ENCODE assay signal across 27 cellular contexts in genomic region chr10:3350790-3351364, GRCh38.
DNase-seq lines count a peak whose midpoint lies in the region; ATAC-seq, FAIRE-seq and TF ChIP-seq lines count a peak whose summit lies in the region.
"Had no signal": no experiment of that assay in that cellular context is flagged by ENCODE, and none has a peak within 500 bp of the region (broad histone marks: within the 10 kb centered on the region; RNA-seq: fewer than 3 reads in every experiment).

No MANE protein-coding gene starts in this region.

- TF ChIP-seq EP300 in H1 (IDR thresholded peaks at IDR 0.05; ENCODE audit: borderline replicate concordance in 1 of 2, low read depth in 2 of 2, low read length in 2 of 2) = no peak

- no peak overlapping the region; the same call in 1 of the 2 replicates for H3K14ac ChIP-seq in IMR-90 (replicated peaks; ENCODE audit: low read depth, low read length)
- H3K14ac ChIP-seq in H1 (ENCODE audit: insufficient read length) = no peak overlapping the region
- H3K14ac ChIP-seq in neuronal stem cell (ENCODE audit: low read length) = no peak overlapping the region

- no peaks in the 10 kb centered on the region for H4K20me1 ChIP-seq in IMR-90 (ENCODE audit: insufficient read depth, low read length)
- H4K20me1 ChIP-seq in H1 (replicated peaks in 1 of 2; ENCODE audit: control insufficient read depth in 1 of 2, insufficient read depth in 2 of 2, low read length in 2 of 2) = no peaks in the 10 kb centered on the region

- no peaks in the 10 kb centered on the region for H3K4me1 ChIP-seq in IMR-90 (ENCODE audit: control insufficient read depth, insufficient read depth, low read length)
- no peaks in the 10 kb centered on the region; a peak in 1 of 7 replicates for H3K4me1 ChIP-seq in H1 (replicated peaks in 1 of 4; ENCODE audit: control insufficient read depth in 3 of 4, insufficient read depth in 4 of 4, low read length in 3 of 4)
- peaks cover 2 to 6% of the 10 kb centered on the region in 2 donors for H3K4me1 ChIP-seq in neuronal stem cell (ENCODE audit: control insufficient read depth in 2 of 2, insufficient read depth in 1 of 2, low read depth in 1 of 2, low read length in 2 of 2)
- H3K4me1 ChIP-seq: HAP-1 had no signal

- H2BK5ac ChIP-seq in IMR-90 (ENCODE audit: low read depth, low read length, poor library complexity, severe bottlenecking) = no peak overlapping the region
- H2BK5ac ChIP-seq in H1 (ENCODE audit: low read depth, low read length) = no peak overlapping the region
- no peak overlapping the region for H2BK5ac ChIP-seq in neuronal stem cell (ENCODE audit: low read length)

- no peak for FAIRE-seq in H1 (lab: Jason Lieb, UNC)
- FAIRE-seq: GM12891, GM18507 had no signal

- TF ChIP-seq POLR2A in IMR-90 (IDR thresholded peaks at IDR 0.05; ENCODE audit: low read depth, low read length) = no peak
- TF ChIP-seq POLR2A in H1 (IDR thresholded peaks at IDR 0.05; ENCODE audit: control extremely low read depth in 1 of 2, low read depth in 2 of 2, low read length in 2 of 2) = no peak

- DNase-seq in Ammon's horn (ENCODE audit: low spot score) (peak; percentile 38), IMR-90 (no peak), H1 (ENCODE audit: low read depth in 1 of 2, low spot score in 2 of 2) (no peak), neuronal stem cell (ENCODE audit: low spot score) (no peak), GM13977 (ENCODE audit: low spot score) (no peak), NCI-H345 (lab: John Stamatoyannopoulos, UW) (no peak)
- DNase-seq: CD8-positive, alpha-beta T cell; DMS 273 treated with DMSO at 0.1 percent for 48 hours; DMS79; GF-D8; GM23248; Karpas-422; NCI-H1092 treated with DMSO at 0.1 percent for 48 hours; NCI-H1436; NCI-H187; NCI-H2081 treated with DMSO at 0.1 percent for 48 hours; NCI-H446; NCI-H524 treated with DMSO at 0.1 percent for 48 hours; NK-92 treated with Interleukin-12 subunit alpha and Interleukin-12 subunit beta, amount 100 ng/mL, for 24 hours; PC-9; Right ventricle myocardium superior had no signal

- intact Hi-C loops in IMR-90 (cut with micrococcal nuclease) = no loop called here

- no peaks in the 10 kb centered on the region for H3K79me1 ChIP-seq in IMR-90 (ENCODE audit: low read depth in 1 of 2, low read length in 2 of 2)
- H3K79me1 ChIP-seq in H1 (ENCODE audit: low read depth, low read length) = no peaks in the 10 kb centered on the region
- no peaks in the 10 kb centered on the region for H3K79me1 ChIP-seq in neuronal stem cell (ENCODE audit: low read depth, low read length)

- H2AK9ac ChIP-seq in IMR-90 (replicated peaks; ENCODE audit: low read depth, low read length, poor library complexity) = peak overlapping the region; percentile 29

- H3K23me2 ChIP-seq in H1 (ENCODE audit: low read depth, low read length) = no peaks in the 10 kb centered on the region

- H3K36me3 ChIP-seq in IMR-90 (ENCODE audit: control insufficient read depth, insufficient read depth, low read length) = no peaks in the 10 kb centered on the region
- H3K36me3 ChIP-seq in H1 (ENCODE audit: control insufficient read depth in 2 of 4, insufficient read depth in 4 of 4, low read length in 3 of 4) = no peaks in the 10 kb centered on the region
- H3K36me3 ChIP-seq in neuronal stem cell (replicated peaks in 1 of 2; ENCODE audit: control insufficient read depth in 2 of 2, insufficient read depth in 2 of 2, low read length in 2 of 2) = no peaks in the 10 kb centered on the region
- H3K36me3 ChIP-seq: HAP-1, SJSA1 had no signal

- no peak overlapping the region for H2AK5ac ChIP-seq in IMR-90 (ENCODE audit: low read depth, low read length)
- H2AK5ac ChIP-seq in H1 (ENCODE audit: low read depth, low read length) = no peak overlapping the region
- no peak overlapping the region for H2AK5ac ChIP-seq in neuronal stem cell (ENCODE audit: low read depth, low read length)

- TF ChIP-seq CTCF in IMR-90 (conservative IDR thresholded peaks at IDR 0.05; ENCODE audit: low read depth, low read length) (no peak), H1 (IDR thresholded peaks at IDR 0.05; ENCODE audit: control extremely low read depth in 1 of 3, insufficient read depth in 1 of 3, low read depth in 1 of 3, low read length in 3 of 3) (no peak), GM13977 (IDR thresholded peaks at IDR 0.05; ENCODE audit: extremely low read depth, insufficient read depth, missing control alignments) (no peak)

- no peak for TF ChIP-seq RAD21 in IMR-90 (IDR thresholded peaks at IDR 0.05; ENCODE audit: low read length)
- TF ChIP-seq RAD21 in H1 (IDR thresholded peaks at IDR 0.05 in 1 of 2, conservative IDR thresholded peaks at IDR 0.05 in 1 of 2; ENCODE audit: low read depth in 2 of 2, low read length in 2 of 2) = no peak

- ATAC-seq in IMR-90 (ENCODE audit: low read depth) (no peak), GM18502 (IDR thresholded peaks at IDR 0.05; ENCODE audit: poor library complexity, unreplicated experiment) (no peak)
- ATAC-seq: CD8-positive, alpha-beta T cell had no signal

- no peak overlapping the region for H4K5ac ChIP-seq in IMR-90 (ENCODE audit: low read depth, low read length)
- H4K5ac ChIP-seq in H1 (ENCODE audit: insufficient read length, low read depth, low read length) = no peak overlapping the region

- H3K27me3 ChIP-seq in IMR-90 (ENCODE audit: control insufficient read depth, insufficient read depth, low read length) = peaks cover 14% of the 10 kb centered on the region
- H3K27me3 ChIP-seq in H1 (replicated peaks in 1 of 4; ENCODE audit: control insufficient read depth in 3 of 4, extremely low read depth in 1 of 4, insufficient read depth in 3 of 4, low read length in 3 of 4) = no peaks in the 10 kb centered on the region
- no peaks in the 10 kb centered on the region for H3K27me3 ChIP-seq in neuronal stem cell (ENCODE audit: control insufficient read depth in 3 of 3, insufficient read depth in 3 of 3, low read depth in 1 of 3, low read length in 3 of 3)
- H3K27me3 ChIP-seq: SJSA1 had no signal

- no peak overlapping the region for H2BK120ac ChIP-seq in IMR-90 (ENCODE audit: low read depth, low read length)
- no peak overlapping the region for H2BK120ac ChIP-seq in H1 (replicated peaks; ENCODE audit: low read depth, low read length)
- no peak overlapping the region for H2BK120ac ChIP-seq in neuronal stem cell (ENCODE audit: low read depth, low read length)

- H2AFZ ChIP-seq in IMR-90 (replicated peaks; ENCODE audit: low read length, poor library complexity) = peak overlapping the region; percentile 33
- H2AFZ ChIP-seq in H1 (ENCODE audit: low read length) = peak overlapping the region; percentile 91; the same call in 1 of the 2 replicates
- peak overlapping the region; percentile 53 for H2AFZ ChIP-seq in neuronal stem cell (ENCODE audit: low read length)
- H2AFZ ChIP-seq: GM23248, PC-9 had no signal

- dilution Hi-C loops in IMR-90 (cut with HindIII; ENCODE audit: low sequenced_read_pairs, unreplicated experiment) = no loop called here

- no peak overlapping the region for H3K27ac ChIP-seq in IMR-90 (ENCODE audit: insufficient read depth, low read length)
- H3K27ac ChIP-seq in H1 (ENCODE audit: low read depth, low read length) = no peak overlapping the region
- H3K27ac ChIP-seq in neuronal stem cell (replicated peaks; ENCODE audit: low read length) = no peak overlapping the region
- H3K27ac ChIP-seq: GM23248, HL-60, PC-9, SJSA1 had no signal

- H3K4me2 ChIP-seq in IMR-90 (ENCODE audit: low read depth, low read length) (no peak overlapping the region), H1 (ENCODE audit: insufficient read depth in 1 of 2, low read depth in 2 of 2, low read length in 2 of 2) (no peak overlapping the region), neuronal stem cell (ENCODE audit: insufficient read depth, low read length, poor library complexity, severe bottlenecking) (no peak overlapping the region)
- H3K4me2 ChIP-seq: PC-9 had no signal

- H3K9me3 ChIP-seq in IMR-90 (ENCODE audit: control insufficient read depth, insufficient read depth, low read length) (no peaks in the 10 kb centered on the region), H1 (ENCODE audit: insufficient read depth in 2 of 2, low read depth in 1 of 2, low read length in 1 of 2) (no peaks in the 10 kb centered on the region), neuronal stem cell (replicated peaks in 1 of 2; ENCODE audit: control insufficient read depth in 2 of 2, insufficient read depth in 1 of 2, low read depth in 1 of 2, low read length in 2 of 2) (peaks cover 1 to 2% of the 10 kb centered on the region in 2 donors)
- H3K9me3 ChIP-seq: HAP-1, SJSA1 had no signal

- H4K8ac ChIP-seq in IMR-90 (ENCODE audit: low read depth in 2 of 2, low read length in 2 of 2) (no peak overlapping the region), H1 (ENCODE audit: extremely low read depth, insufficient read depth, low read length) (no peak overlapping the region), neuronal stem cell (ENCODE audit: low read depth, low read length) (no peak overlapping the region)

- CTCF ChIA-PET in IMR-90 (lab: Yijun Ruan, JAX) = no interaction called here
- CTCF ChIA-PET in H1 (lab: Charles Lee; ENCODE audit: partially characterized antibody) = interaction anchor here (0.9 to 1.6 kb wide), 3 partner anchors 18 to 111 kb away, joined by 3 to 5 read pairs (median 5); no protein-coding TSS in a partner anchor

- no peaks in the 10 kb centered on the region for H3K79me2 ChIP-seq in H1 (ENCODE audit: control insufficient read depth in 1 of 2, insufficient read depth in 2 of 2, low read length in 2 of 2)

- H2BK12ac ChIP-seq in H1 (ENCODE audit: low read depth, low read length) = no peak overlapping the region
- H2BK12ac ChIP-seq in neuronal stem cell (ENCODE audit: low read length) = no peak overlapping the region

- H2BK20ac ChIP-seq in IMR-90 (ENCODE audit: low read depth, low read length) (no peak overlapping the region), H1 (ENCODE audit: low read length) (no peak overlapping the region)

- WGBS in IMR-90 (ENCODE audit: extremely low coverage in 2 of 2, insufficient read length in 1 of 2), 2 experiments = 0% methylated on average over 2 of the region's 8 CpGs; no CpG with 5 or more reads in 1 of the 2 experiments
- WGBS in H1 (ENCODE audit: extremely low coverage in 1 of 2, insufficient coverage in 1 of 2, insufficient read length in 1 of 2, insufficient replicate concordance in 2 of 2, low coverage in 1 of 2, low lambda C conversion rate in 2 of 2, missing lambda C conversion rate in 1 of 2), 2 experiments = 96% methylated on average over 8 of the region's 8 CpGs; no CpG with 5 or more reads in 1 of the 2 experiments
- WGBS in neuronal stem cell (ENCODE audit: extremely low coverage in 2 of 2, insufficient read length in 2 of 2, insufficient replicate concordance in 1 of 2), 2 donors = no CpG with 5 or more reads among the region's 8 CpGs

- H3K9ac ChIP-seq in IMR-90 (ENCODE audit: low read depth, low read length) (no peak overlapping the region), H1 (replicated peaks in 1 of 4; ENCODE audit: extremely low read depth in 1 of 4, low read depth in 3 of 4, low read length in 3 of 4) (no peak overlapping the region), neuronal stem cell (ENCODE audit: low read depth, low read length, poor library complexity) (no peak overlapping the region)
- H3K9ac ChIP-seq: GM23248 had no signal

- H3K18ac ChIP-seq in IMR-90 (ENCODE audit: low read depth, low read length) (no peak overlapping the region), H1 (ENCODE audit: extremely low read depth, low read length) (no peak overlapping the region), neuronal stem cell (ENCODE audit: low read length) (no peak overlapping the region)

- H3K4ac ChIP-seq in IMR-90 (ENCODE audit: low read depth, low read length) (no peak overlapping the region), H1 (replicated peaks; ENCODE audit: insufficient read length, low read depth, low read length) (no peak overlapping the region), neuronal stem cell (ENCODE audit: low read length) (no peak overlapping the region)

- H3K9me1 ChIP-seq in IMR-90 (ENCODE audit: insufficient read depth, low read length) = 0 out of 2 replicates have a peak, but pooled peaks cover 5% of the 10 kb centered on the region

- in situ Hi-C loops in IMR-90 (cut with MboI; ENCODE audit: low sequenced_read_pairs) (no loop called here), GM13977 (cut with MboI; ENCODE audit: low pct_unique_long_range_greater_than_20kb, low sequenced_read_pairs, unreplicated experiment) (no loop called here)

- H4K91ac ChIP-seq in IMR-90 (ENCODE audit: insufficient read depth, low read depth, low read length) (no peak overlapping the region), H1 (replicated peaks; ENCODE audit: insufficient read length, low read length) (no peak overlapping the region), neuronal stem cell (ENCODE audit: low read depth, low read length, poor library complexity) (no peak overlapping the region)

- POLR2A ChIA-PET in IMR-90 (lab: Charles Lee; ENCODE audit: unreplicated experiment) = interaction anchor here (0.8 kb wide), 1 partner anchor 74 kb away, joined by 3 read pairs; no protein-coding TSS in a partner anchor
- POLR2A ChIA-PET in H1 (lab: Charles Lee; ENCODE audit: partially characterized antibody) = no interaction called here

- H3K56ac ChIP-seq in IMR-90 (ENCODE audit: extremely low read depth, insufficient read depth, low read length) = no peak overlapping the region
- H3K56ac ChIP-seq in H1 (replicated peaks; ENCODE audit: insufficient read length, low read depth, low read length) = no peak overlapping the region

- H3K4me3 ChIP-seq in IMR-90 (ENCODE audit: insufficient read depth, low read depth, low read length) (no peak overlapping the region), H1 (ENCODE audit: extremely low read depth in 1 of 4, insufficient read depth in 2 of 4, low read depth in 3 of 4, low read length in 4 of 4) (no peak overlapping the region), neuronal stem cell (ENCODE audit: low read length in 2 of 2) (no peak overlapping the region)
- H3K4me3 ChIP-seq: GM23248, HAP-1, PC-9, SJSA1 had no signal

- H2BK15ac ChIP-seq in IMR-90 (ENCODE audit: low read depth, low read length) = no peak overlapping the region
- no peak overlapping the region for H2BK15ac ChIP-seq in H1 (ENCODE audit: low read length)
- H2BK15ac ChIP-seq in neuronal stem cell (ENCODE audit: low read length) = no peak overlapping the region

- no TSS peak for BruUV-seq in IMR-90 (replicated peaks; lab: Mats Ljungman, UMichigan)

- H3K23ac ChIP-seq in IMR-90 (ENCODE audit: low read depth, low read length) = no peak overlapping the region
- H3K23ac ChIP-seq in H1 (ENCODE audit: insufficient read length) = no peak overlapping the region
- no peak overlapping the region for H3K23ac ChIP-seq in neuronal stem cell (ENCODE audit: low read depth, low read length, poor library complexity)

Comparison
In these comparisons a context has a peak if more than half of its experiments do, and no peak if none do; other contexts are left out.
1. H2AFZ ChIP-seq: peak in every context shown above with its lines; median percentile 91 in H1; 53 in neuronal stem cell; 33 in IMR-90.